In genomic region chr4:123249821-123250220, GRCh38 we compare ENCODE assay signal across 18 cellular contexts.
"Had no signal": no experiment of that assay in that cellular context is flagged by ENCODE, and none has a peak within 500 bp of the region (broad histone marks: within the 10 kb centered on the region; RNA-seq: fewer than 3 reads in every experiment).

No MANE protein-coding gene starts in this region.

- ATAC-seq: activated T-helper 17 cell treated with anti-CD3 and anti-CD28 coated beads, Interleukin-2, amount 50 U/mL, for 72 hours; foreskin keratinocyte; naive thymus-derived CD8-positive, alpha-beta T cell; WTC11 had no signal

- DNase-seq: activated T-cell treated with anti-CD3 and anti-CD28 coated beads, Interleukin-2, amount 50 U/mL, for 1 hour; adrenal gland; cerebellar nuclear complex; cortex of kidney; endodermal cell; foreskin keratinocyte; hippocampal formation; kidney glomerular epithelial cell; mesendoderm; naive thymus-derived CD8-positive, alpha-beta T cell; sigmoid colon; stimulated activated CD4-positive, alpha-beta T cell treated with anti-CD3 and anti-CD28 coated beads, Interleukin-2, amount 100 ng/mL, for 48 hours; stimulated activated naive CD4-positive, alpha-beta T cell; T-helper 1 cell; thyroid gland had no signal

- H3K9me3 ChIP-seq: sigmoid colon, thyroid gland had no signal

- H3K36me3 ChIP-seq: adrenal gland, sigmoid colon, thyroid gland had no signal

- H3K4me3 ChIP-seq: adrenal gland, sigmoid colon, thyroid gland had no signal

- H3K27ac ChIP-seq: epithelial cell of prostate, foreskin keratinocyte had no signal

- H3K27me3 ChIP-seq: adrenal gland, foreskin keratinocyte, sigmoid colon, thyroid gland had no signal

- H3K4me1 ChIP-seq: foreskin keratinocyte had no signal
